ENCODE assay signal across 1 cellular context in the genomic region with DNA sequence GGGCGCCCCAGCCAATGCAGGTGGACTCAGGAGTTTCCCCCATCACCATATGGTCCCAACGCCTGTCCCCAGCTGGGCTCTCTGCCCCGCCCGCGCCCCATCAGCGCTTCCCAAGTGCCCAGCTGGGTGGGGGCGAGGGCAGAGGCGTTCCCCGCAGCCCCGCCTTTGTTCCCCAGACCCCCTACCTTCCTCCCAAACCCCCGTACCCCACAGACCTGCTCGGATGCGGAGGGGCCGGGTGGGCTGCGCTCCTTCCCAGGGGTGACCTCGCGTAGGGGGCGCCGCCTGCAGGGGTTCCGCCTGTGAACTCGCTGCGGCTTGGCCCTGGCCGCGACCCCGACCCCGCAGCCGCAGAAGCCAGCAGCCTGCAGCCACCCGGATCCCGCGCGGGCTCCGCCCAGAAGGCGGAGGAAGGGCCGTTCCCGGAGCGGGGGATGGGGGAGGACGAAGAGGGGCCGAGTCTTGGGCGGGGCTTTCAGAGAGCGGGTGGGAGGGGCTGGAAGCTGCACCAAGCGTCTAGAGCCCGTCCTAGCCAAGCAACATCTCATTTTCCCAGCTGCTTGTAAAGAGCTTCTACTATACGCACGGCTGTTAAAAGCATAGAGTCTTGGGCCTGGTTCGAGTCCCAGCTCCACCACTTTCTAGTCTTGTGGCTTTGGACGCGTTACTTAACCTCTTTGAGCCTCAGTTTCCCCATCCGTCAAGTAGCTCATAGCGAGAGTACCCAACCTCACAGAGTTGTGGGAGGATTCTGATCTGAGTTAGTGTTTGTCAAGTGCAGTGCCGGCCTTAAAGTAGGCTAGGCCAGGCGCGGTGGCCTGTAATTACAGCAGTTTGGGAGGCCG.
TF ChIP-seq lines count a peak whose summit lies in the region.

RAB3D (minus strand) TSS at position 404 of the 845 bp plus-strand sequence. CDS start 2,258 bp downstream, outside the sequence.

TF ChIP-seq in HepG2, 621 proteins besides CTCF, POLR2A, EP300 and RAD21 (continued from another document and continues in another):
- TF ChIP-seq, protein P1, sequence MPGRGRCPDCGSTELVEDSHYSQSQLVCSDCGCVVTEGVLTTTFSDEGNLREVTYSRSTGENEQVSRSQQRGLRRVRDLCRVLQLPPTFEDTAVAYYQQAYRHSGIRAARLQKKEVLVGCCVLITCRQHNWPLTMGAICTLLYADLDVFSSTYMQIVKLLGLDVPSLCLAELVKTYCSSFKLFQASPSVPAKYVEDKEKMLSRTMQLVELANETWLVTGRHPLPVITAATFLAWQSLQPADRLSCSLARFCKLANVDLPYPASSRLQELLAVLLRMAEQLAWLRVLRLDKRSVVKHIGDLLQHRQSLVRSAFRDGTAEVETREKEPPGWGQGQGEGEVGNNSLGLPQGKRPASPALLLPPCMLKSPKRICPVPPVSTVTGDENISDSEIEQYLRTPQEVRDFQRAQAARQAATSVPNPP (CRISPR knock-in tag; IDR thresholded peaks at IDR 0.05), result no peak
- TF ChIP-seq ZNF362 (CRISPR knock-in tag; IDR thresholded peaks at IDR 0.05; ENCODE audit: borderline replicate concordance), result no peak
- TF ChIP-seq MEIS2 (CRISPR knock-in tag; IDR thresholded peaks at IDR 0.05), result no peak
- no peak for TF ChIP-seq HIVEP1 (CRISPR knock-in tag; IDR thresholded peaks at IDR 0.05)
- no peak for TF ChIP-seq ZNF414 (CRISPR knock-in tag; IDR thresholded peaks at IDR 0.05)
- TF ChIP-seq DMAP1 (CRISPR knock-in tag; IDR thresholded peaks at IDR 0.05), result no peak
- TF ChIP-seq ZNF12 (CRISPR knock-in tag; IDR thresholded peaks at IDR 0.05), result no peak
- peak; percentile 22; the same call in 1 of the 2 replicates for TF ChIP-seq ZBTB38 (CRISPR knock-in tag; IDR thresholded peaks at IDR 0.05)
- no peak for TF ChIP-seq EED (CRISPR knock-in tag; IDR thresholded peaks at IDR 0.05)
- no peak for TF ChIP-seq TGIF2 (CRISPR knock-in tag; IDR thresholded peaks at IDR 0.05)
- no peak for TF ChIP-seq ZNF720 (CRISPR knock-in tag; IDR thresholded peaks at IDR 0.05)
- TF ChIP-seq ZNF563 (CRISPR knock-in tag; IDR thresholded peaks at IDR 0.05), result peak; percentile 41; the same call in 1 of the 2 replicates
- no peak for TF ChIP-seq MEF2D (CRISPR knock-in tag; IDR thresholded peaks at IDR 0.05)
- no peak for TF ChIP-seq ZNF484 (CRISPR knock-in tag; IDR thresholded peaks at IDR 0.05; ENCODE audit: borderline replicate concordance, low read depth)
- TF ChIP-seq, protein P2, sequence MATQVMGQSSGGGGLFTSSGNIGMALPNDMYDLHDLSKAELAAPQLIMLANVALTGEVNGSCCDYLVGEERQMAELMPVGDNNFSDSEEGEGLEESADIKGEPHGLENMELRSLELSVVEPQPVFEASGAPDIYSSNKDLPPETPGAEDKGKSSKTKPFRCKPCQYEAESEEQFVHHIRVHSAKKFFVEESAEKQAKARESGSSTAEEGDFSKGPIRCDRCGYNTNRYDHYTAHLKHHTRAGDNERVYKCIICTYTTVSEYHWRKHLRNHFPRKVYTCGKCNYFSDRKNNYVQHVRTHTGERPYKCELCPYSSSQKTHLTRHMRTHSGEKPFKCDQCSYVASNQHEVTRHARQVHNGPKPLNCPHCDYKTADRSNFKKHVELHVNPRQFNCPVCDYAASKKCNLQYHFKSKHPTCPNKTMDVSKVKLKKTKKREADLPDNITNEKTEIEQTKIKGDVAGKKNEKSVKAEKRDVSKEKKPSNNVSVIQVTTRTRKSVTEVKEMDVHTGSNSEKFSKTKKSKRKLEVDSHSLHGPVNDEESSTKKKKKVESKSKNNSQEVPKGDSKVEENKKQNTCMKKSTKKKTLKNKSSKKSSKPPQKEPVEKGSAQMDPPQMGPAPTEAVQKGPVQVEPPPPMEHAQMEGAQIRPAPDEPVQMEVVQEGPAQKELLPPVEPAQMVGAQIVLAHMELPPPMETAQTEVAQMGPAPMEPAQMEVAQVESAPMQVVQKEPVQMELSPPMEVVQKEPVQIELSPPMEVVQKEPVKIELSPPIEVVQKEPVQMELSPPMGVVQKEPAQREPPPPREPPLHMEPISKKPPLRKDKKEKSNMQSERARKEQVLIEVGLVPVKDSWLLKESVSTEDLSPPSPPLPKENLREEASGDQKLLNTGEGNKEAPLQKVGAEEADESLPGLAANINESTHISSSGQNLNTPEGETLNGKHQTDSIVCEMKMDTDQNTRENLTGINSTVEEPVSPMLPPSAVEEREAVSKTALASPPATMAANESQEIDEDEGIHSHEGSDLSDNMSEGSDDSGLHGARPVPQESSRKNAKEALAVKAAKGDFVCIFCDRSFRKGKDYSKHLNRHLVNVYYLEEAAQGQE (IDR thresholded peaks at IDR 0.05; ENCODE audit: borderline replicate concordance in 1 of 2, low read depth in 1 of 2, low read length in 2 of 2), result no peak
- no peak for TF ChIP-seq ZSCAN12 (CRISPR knock-in tag; IDR thresholded peaks at IDR 0.05)
- TF ChIP-seq MXD4 (CRISPR knock-in tag; IDR thresholded peaks at IDR 0.05), result no peak
- no peak for TF ChIP-seq TAF1 (CRISPR knock-in tag; IDR thresholded peaks at IDR 0.05)
- TF ChIP-seq, protein P3, sequence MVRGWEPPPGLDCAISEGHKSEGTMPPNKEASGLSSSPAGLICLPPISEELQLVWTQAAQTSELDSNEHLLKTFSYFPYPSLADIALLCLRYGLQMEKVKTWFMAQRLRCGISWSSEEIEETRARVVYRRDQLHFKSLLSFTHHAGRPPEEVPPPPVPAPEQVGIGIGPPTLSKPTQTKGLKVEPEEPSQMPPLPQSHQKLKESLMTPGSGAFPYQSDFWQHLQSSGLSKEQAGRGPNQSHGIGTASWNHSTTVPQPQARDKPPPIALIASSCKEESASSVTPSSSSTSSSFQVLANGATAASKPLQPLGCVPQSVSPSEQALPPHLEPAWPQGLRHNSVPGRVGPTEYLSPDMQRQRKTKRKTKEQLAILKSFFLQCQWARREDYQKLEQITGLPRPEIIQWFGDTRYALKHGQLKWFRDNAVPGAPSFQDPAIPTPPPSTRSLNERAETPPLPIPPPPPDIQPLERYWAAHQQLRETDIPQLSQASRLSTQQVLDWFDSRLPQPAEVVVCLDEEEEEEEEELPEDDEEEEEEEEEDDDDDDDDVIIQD (CRISPR knock-in tag; IDR thresholded peaks at IDR 0.05; ENCODE audit: low read depth), result no peak
- TF ChIP-seq CREB1 (IDR thresholded peaks at IDR 0.05), result no peak
- no peak for TF ChIP-seq CREB1 (CRISPR knock-in tag; IDR thresholded peaks at IDR 0.05)
- TF ChIP-seq, protein P4, sequence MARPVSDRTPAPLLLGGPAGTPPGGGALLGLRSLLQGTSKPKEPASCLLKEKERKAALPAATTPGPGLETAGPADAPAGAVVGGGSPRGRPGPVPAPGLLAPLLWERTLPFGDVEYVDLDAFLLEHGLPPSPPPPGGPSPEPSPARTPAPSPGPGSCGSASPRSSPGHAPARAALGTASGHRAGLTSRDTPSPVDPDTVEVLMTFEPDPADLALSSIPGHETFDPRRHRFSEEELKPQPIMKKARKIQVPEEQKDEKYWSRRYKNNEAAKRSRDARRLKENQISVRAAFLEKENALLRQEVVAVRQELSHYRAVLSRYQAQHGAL (CRISPR knock-in tag; IDR thresholded peaks at IDR 0.05; ENCODE audit: not compliant biosample characterization), result no peak
- peak; percentile 90 for TF ChIP-seq SP5 (CRISPR knock-in tag; IDR thresholded peaks at IDR 0.05; ENCODE audit: borderline replicate concordance, low read depth)
- no peak for TF ChIP-seq FOXC1 (CRISPR knock-in tag; IDR thresholded peaks at IDR 0.05; ENCODE audit: borderline replicate concordance)
- TF ChIP-seq TOPORS (CRISPR knock-in tag; IDR thresholded peaks at IDR 0.05), result no peak
- TF ChIP-seq HNF4A (CRISPR knock-in tag; IDR thresholded peaks at IDR 0.05), result no peak
- no peak for TF ChIP-seq ZNF570 (CRISPR knock-in tag; IDR thresholded peaks at IDR 0.05; ENCODE audit: borderline replicate concordance)
- 0 out of 2 replicates have a peak, but pooled peaks have one; percentile 29 for TF ChIP-seq ZBTB10 (CRISPR knock-in tag; IDR thresholded peaks at IDR 0.05; ENCODE audit: borderline replicate concordance)
- TF ChIP-seq MZF1 (CRISPR knock-in tag; IDR thresholded peaks at IDR 0.05; ENCODE audit: borderline replicate concordance), result no peak
- TF ChIP-seq NR2F6 (IDR thresholded peaks at IDR 0.05), result no peak
- peak; percentile 41; the same call in 1 of the 2 replicates for TF ChIP-seq NR2F6 (CRISPR knock-in tag; IDR thresholded peaks at IDR 0.05)
- peak in 1 of 2 experiments; percentile 36; a peak in 1 of 4 replicates for TF ChIP-seq NR2F1 (CRISPR knock-in tag; IDR thresholded peaks at IDR 0.05)
- no peak for TF ChIP-seq ZBTB39 (CRISPR knock-in tag; IDR thresholded peaks at IDR 0.05)
- TF ChIP-seq HMGXB4 (CRISPR knock-in tag; IDR thresholded peaks at IDR 0.05; ENCODE audit: borderline replicate concordance in 1 of 2, low read depth in 1 of 2), result 0 out of 4 replicates have a peak, but pooled peaks of 1 of the 2 experiments have one; percentile 22
- peak; percentile 68 for TF ChIP-seq ZBTB7B (CRISPR knock-in tag; IDR thresholded peaks at IDR 0.05)
- no peak for TF ChIP-seq ZNF761 (CRISPR knock-in tag; conservative IDR thresholded peaks at IDR 0.05)
- TF ChIP-seq KLF9 (CRISPR knock-in tag; IDR thresholded peaks at IDR 0.05; ENCODE audit: low read depth), result no peak
- no peak for TF ChIP-seq SRY (CRISPR knock-in tag; IDR thresholded peaks at IDR 0.05)
